Comparison of ENCODE assay signal across 1 cellular context in the genomic region with DNA sequence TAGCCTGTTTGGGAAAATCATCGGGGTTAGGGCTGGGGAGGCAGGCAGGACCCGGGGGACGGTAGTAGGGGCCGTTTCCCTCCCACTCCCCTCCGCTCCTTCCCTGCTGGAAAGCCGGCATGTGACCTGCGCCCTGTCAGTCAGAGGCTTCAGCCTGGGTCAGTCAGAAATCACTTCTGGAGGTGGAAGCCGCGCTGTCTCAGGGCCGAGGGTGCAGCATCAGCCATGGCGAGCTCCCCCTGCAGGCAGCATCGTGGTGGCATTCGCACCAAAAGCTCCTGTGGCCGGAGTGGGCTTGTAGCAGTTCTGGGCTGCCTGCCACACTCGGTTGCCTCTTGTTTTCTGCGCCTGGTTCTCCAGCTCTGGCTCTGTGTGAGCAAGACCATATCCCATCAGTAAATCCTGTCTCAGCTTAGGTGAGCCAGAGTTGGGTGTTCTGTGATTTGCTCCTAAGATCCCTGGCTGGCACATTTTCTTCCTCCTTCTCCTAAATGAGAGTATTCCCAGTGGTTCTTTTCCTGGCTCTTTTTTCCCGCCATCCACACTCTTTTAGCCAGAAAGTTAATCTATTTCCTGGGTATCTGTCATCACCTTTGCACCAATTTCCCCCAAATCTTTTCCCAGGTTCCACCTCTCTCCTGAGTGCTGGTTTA.
TF ChIP-seq lines count a peak whose summit lies in the region.

No MANE protein-coding gene starts in this region.

TF ChIP-seq in HEK293, 187 proteins besides CTCF, POLR2A, EP300 and RAD21 (continued from another document):
- TF ChIP-seq, protein P1, sequence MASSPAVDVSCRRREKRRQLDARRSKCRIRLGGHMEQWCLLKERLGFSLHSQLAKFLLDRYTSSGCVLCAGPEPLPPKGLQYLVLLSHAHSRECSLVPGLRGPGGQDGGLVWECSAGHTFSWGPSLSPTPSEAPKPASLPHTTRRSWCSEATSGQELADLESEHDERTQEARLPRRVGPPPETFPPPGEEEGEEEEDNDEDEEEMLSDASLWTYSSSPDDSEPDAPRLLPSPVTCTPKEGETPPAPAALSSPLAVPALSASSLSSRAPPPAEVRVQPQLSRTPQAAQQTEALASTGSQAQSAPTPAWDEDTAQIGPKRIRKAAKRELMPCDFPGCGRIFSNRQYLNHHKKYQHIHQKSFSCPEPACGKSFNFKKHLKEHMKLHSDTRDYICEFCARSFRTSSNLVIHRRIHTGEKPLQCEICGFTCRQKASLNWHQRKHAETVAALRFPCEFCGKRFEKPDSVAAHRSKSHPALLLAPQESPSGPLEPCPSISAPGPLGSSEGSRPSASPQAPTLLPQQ (tag by site-specific recombination; IDR thresholded peaks at IDR 0.05) = no peak
- TF ChIP-seq ZNF510 (tag by site-specific recombination; IDR thresholded peaks at IDR 0.05; ENCODE audit: insufficient replicate concordance) (no peak), ZFP69B (tag by site-specific recombination; IDR thresholded peaks at IDR 0.05) (no peak), ZNF654 (tag by site-specific recombination; IDR thresholded peaks at IDR 0.05; ENCODE audit: low read depth) (peak; percentile 20; the same call in 1 of the 2 replicates), MYNN (tag by site-specific recombination; IDR thresholded peaks at IDR 0.05; ENCODE audit: borderline replicate concordance) (no peak), MZF1 (tag by site-specific recombination; IDR thresholded peaks at IDR 0.05; ENCODE audit: borderline replicate concordance) (no peak), YY2 (tag by site-specific recombination; IDR thresholded peaks at IDR 0.05) (no peak), ZNF433 (tag by site-specific recombination; IDR thresholded peaks at IDR 0.05; ENCODE audit: low read depth) (no peak), ZNF335 (tag by site-specific recombination; conservative IDR thresholded peaks at IDR 0.05) (peak; percentile 14; the same call in 1 of the 2 replicates), ZNF266 (tag by site-specific recombination; IDR thresholded peaks at IDR 0.05; ENCODE audit: low read depth) (no peak)
- TF ChIP-seq, protein P2, sequence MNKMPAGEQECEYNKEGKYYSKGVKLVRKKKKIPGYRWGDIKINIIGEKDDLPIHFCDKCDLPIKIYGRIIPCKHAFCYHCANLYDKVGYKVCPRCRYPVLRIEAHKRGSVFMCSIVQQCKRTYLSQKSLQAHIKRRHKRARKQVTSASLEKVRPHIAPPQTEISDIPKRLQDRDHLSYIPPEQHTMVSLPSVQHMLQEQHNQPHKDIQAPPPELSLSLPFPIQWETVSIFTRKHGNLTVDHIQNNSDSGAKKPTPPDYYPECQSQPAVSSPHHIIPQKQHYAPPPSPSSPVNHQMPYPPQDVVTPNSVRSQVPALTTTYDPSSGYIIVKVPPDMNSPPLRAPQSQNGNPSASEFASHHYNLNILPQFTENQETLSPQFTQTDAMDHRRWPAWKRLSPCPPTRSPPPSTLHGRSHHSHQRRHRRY (tag by site-specific recombination; IDR thresholded peaks at IDR 0.05) = no peak
- TF ChIP-seq, protein P3, sequence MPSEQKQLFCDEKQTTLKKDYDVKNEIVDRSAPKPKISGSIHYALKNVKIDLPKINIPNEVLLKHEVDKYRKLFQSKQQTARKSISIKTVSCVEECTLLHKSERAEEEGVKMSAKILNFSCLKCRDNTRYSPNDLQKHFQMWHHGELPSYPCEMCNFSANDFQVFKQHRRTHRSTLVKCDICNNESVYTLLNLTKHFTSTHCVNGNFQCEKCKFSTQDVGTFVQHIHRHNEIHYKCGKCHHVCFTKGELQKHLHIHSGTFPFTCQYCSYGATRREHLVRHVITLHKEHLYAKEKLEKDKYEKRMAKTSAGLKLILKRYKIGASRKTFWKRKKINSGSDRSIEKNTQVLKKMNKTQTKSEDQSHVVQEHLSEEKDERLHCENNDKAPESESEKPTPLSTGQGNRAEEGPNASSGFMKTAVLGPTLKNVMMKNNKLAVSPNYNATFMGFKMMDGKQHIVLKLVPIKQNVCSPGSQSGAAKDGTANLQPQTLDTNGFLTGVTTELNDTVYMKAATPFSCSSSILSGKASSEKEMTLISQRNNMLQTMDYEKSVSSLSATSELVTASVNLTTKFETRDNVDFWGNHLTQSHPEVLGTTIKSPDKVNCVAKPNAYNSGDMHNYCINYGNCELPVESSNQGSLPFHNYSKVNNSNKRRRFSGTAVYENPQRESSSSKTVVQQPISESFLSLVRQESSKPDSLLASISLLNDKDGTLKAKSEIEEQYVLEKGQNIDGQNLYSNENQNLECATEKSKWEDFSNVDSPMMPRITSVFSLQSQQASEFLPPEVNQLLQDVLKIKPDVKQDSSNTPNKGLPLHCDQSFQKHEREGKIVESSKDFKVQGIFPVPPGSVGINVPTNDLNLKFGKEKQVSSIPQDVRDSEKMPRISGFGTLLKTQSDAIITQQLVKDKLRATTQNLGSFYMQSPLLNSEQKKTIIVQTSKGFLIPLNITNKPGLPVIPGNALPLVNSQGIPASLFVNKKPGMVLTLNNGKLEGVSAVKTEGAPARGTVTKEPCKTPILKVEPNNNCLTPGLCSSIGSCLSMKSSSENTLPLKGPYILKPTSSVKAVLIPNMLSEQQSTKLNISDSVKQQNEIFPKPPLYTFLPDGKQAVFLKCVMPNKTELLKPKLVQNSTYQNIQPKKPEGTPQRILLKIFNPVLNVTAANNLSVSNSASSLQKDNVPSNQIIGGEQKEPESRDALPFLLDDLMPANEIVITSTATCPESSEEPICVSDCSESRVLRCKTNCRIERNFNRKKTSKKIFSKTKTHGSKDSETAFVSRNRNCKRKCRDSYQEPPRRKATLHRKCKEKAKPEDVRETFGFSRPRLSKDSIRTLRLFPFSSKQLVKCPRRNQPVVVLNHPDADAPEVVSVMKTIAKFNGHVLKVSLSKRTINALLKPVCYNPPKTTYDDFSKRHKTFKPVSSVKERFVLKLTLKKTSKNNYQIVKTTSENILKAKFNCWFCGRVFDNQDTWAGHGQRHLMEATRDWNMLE (tag by site-specific recombination; conservative IDR thresholded peaks at IDR 0.05; ENCODE audit: low read depth) = no peak
- TF ChIP-seq, protein P4, sequence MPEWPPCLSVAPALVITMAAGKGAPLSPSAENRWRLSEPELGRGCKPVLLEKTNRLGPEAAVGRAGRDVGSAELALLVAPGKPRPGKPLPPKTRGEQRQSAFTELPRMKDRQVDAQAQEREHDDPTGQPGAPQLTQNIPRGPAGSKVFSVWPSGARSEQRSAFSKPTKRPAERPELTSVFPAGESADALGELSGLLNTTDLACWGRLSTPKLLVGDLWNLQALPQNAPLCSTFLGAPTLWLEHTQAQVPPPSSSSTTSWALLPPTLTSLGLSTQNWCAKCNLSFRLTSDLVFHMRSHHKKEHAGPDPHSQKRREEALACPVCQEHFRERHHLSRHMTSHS (tag by site-specific recombination; IDR thresholded peaks at IDR 0.05) = no peak
